ENCODE assay signal across 19 cellular contexts in genomic region chr1:58409826-58410225, GRCh38.
A peak's percentile ranks its signal among the peaks of the same experiment; 100 is the strongest.
DNase-seq lines count a peak whose midpoint lies in the region; FAIRE-seq and TF ChIP-seq lines count a peak whose summit lies in the region.
"Had no signal": no experiment of that assay in that cellular context is flagged by ENCODE, and none has a peak within 500 bp of the region (broad histone marks: within the 10 kb centered on the region; RNA-seq: fewer than 3 reads in every experiment).

No MANE protein-coding gene starts in this region.

- CTCF ChIA-PET in activated CD4-positive, alpha-beta T cell treated with anti-CD3 and anti-CD28 coated beads, Interleukin-2, amount 10 ng/mL, durations not matched to agents 7 days and 5 days (lab: Charles Lee), result no interaction called here

- POLR2A ChIA-PET in activated CD4-positive, alpha-beta T cell treated with anti-CD3 and anti-CD28 coated beads, Interleukin-2, amount 10 ng/mL, durations not matched to agents 7 days and 5 days (lab: Charles Lee), result no interaction called here

- no peak for FAIRE-seq in urothelium cell line (lab: Jason Lieb, UNC)

- H3K4me3 ChIP-seq in kidney epithelial cell (ENCODE audit: low read depth, low read length), result no peak overlapping the region
- H3K4me3 ChIP-seq: ovary, skin epidermis had no signal

- no peaks in the 10 kb centered on the region for H3K36me3 ChIP-seq in kidney epithelial cell (ENCODE audit: control insufficient read depth, insufficient read depth, low read length)
- H3K36me3 ChIP-seq: ovary had no signal

- H3K27me3 ChIP-seq in kidney epithelial cell (ENCODE audit: control insufficient read depth, insufficient read depth, low read length), result no peaks in the 10 kb centered on the region
- H3K27me3 ChIP-seq: ovary had no signal

- H3K9me3 Mint-ChIP-seq in activated CD4-positive, alpha-beta T cell treated with anti-CD3 and anti-CD28 coated beads, Interleukin-2, amount 10 ng/mL, durations not matched to agents 7 days and 5 days, result no peaks in the 10 kb centered on the region
- H3K9me3 Mint-ChIP-seq: activated naive CD4-positive, alpha-beta T cell treated with anti-CD3 and anti-CD28 coated beads, Interleukin-2, amount 50 U/mL, for 24 hours; activated T-cell treated with anti-CD3 and anti-CD28 coated beads, Interleukin-2, amount 50 U/mL, for 4 hours; CD14-positive monocyte; effector memory CD8-positive, alpha-beta T cell had no signal

- H3K4me1 Mint-ChIP-seq in activated CD4-positive, alpha-beta T cell treated with anti-CD3 and anti-CD28 coated beads, Interleukin-2, amount 10 ng/mL, durations not matched to agents 7 days and 5 days, result no peaks in the 10 kb centered on the region
- H3K4me1 Mint-ChIP-seq: activated naive CD4-positive, alpha-beta T cell treated with anti-CD3 and anti-CD28 coated beads, Interleukin-2, amount 50 U/mL, for 24 hours; CD14-positive monocyte had no signal

- H3K27me3 Mint-ChIP-seq in activated CD4-positive, alpha-beta T cell treated with anti-CD3 and anti-CD28 coated beads, Interleukin-2, amount 10 ng/mL, durations not matched to agents 7 days and 5 days, result no peaks in the 10 kb centered on the region
- H3K27me3 Mint-ChIP-seq: effector memory CD8-positive, alpha-beta T cell had no signal

- no peak overlapping the region for H3K27ac Mint-ChIP-seq in activated CD4-positive, alpha-beta T cell treated with anti-CD3 and anti-CD28 coated beads, Interleukin-2, amount 10 ng/mL, durations not matched to agents 7 days and 5 days
- H3K27ac Mint-ChIP-seq: activated naive CD4-positive, alpha-beta T cell treated with anti-CD3 and anti-CD28 coated beads, Interleukin-2, amount 50 U/mL, for 24 hours; effector memory CD8-positive, alpha-beta T cell had no signal

- TF ChIP-seq CTCF in kidney epithelial cell (IDR thresholded peaks at IDR 0.05; ENCODE audit: insufficient read depth, low read length, poor library complexity, severe bottlenecking), result no peak

- no peak overlapping the region for H3K4me3 Mint-ChIP-seq in activated CD4-positive, alpha-beta T cell treated with anti-CD3 and anti-CD28 coated beads, Interleukin-2, amount 10 ng/mL, durations not matched to agents 7 days and 5 days
- H3K4me3 Mint-ChIP-seq: activated naive CD4-positive, alpha-beta T cell treated with anti-CD3 and anti-CD28 coated beads, Interleukin-2, amount 50 U/mL, for 24 hours; activated T-cell treated with anti-CD3 and anti-CD28 coated beads, Interleukin-2, amount 50 U/mL, for 4 hours; CD14-positive monocyte; effector memory CD8-positive, alpha-beta T cell had no signal

- H3K36me3 Mint-ChIP-seq in activated CD4-positive, alpha-beta T cell treated with anti-CD3 and anti-CD28 coated beads, Interleukin-2, amount 10 ng/mL, durations not matched to agents 7 days and 5 days (ENCODE audit: low read depth), result no peaks in the 10 kb centered on the region
- H3K36me3 Mint-ChIP-seq: activated naive CD4-positive, alpha-beta T cell treated with anti-CD3 and anti-CD28 coated beads, Interleukin-2, amount 50 U/mL, for 24 hours; CD14-positive monocyte had no signal

- DNase-seq in GM04504 (ENCODE audit: low read depth) (peak; percentile 93), RPMI7951 (ENCODE audit: low read depth) (peak; percentile 90), kidney epithelial cell (ENCODE audit: low read depth) (peak; percentile 45), urothelium cell line (ENCODE audit: low spot score) (peak; percentile 64), HuH-7.5 (ENCODE audit: low spot score) (no peak), mucosa of gallbladder (ENCODE audit: low spot score) (no peak), GM19238 (ENCODE audit: insufficient read length, low spot score) (no peak)
- DNase-seq in activated CD4-positive, alpha-beta T cell treated with anti-CD3 and anti-CD28 coated beads, Interleukin-2, amount 10 ng/mL, durations not matched to agents 7 days and 5 days, result no peak
- DNase-seq: activated CD4-positive, alpha-beta T cell treated with anti-CD3 and anti-CD28 coated beads, Interleukin-2, amount 50 U/mL, for 4 hours; activated T-cell treated with anti-CD3 and anti-CD28 coated beads, Interleukin-2, amount 50 U/mL, for 4 hours; effector memory CD8-positive, alpha-beta T cell; hippocampal formation; Kasumi-1; NCI-H1436; NCI-H345; ovary had no signal

Comparison
In these comparisons a context has a peak if more than half of its experiments do, and no peak if none do; other contexts are left out.
1. DNase-seq: peak in GM04504 (single experiment), RPMI7951 (single experiment), kidney epithelial cell (single experiment) and urothelium cell line (single experiment); none in HuH-7.5 (single experiment), mucosa of gallbladder (single experiment), activated CD4-positive, alpha-beta T cell treated with anti-CD3 and anti-CD28 coated beads, Interleukin-2, amount 10 ng/mL, durations not matched to agents 7 days and 5 days (single experiment) and GM19238 (single experiment).